In genomic region chr2:84713441-84713840, GRCh38 we compare ENCODE assay signal across 11 cellular contexts.
"Had no signal": no experiment of that assay in that cellular context is flagged by ENCODE, and none has a peak within 500 bp of the region (broad histone marks: within the 10 kb centered on the region; RNA-seq: fewer than 3 reads in every experiment).

No MANE protein-coding gene starts in this region.

- H2AFZ ChIP-seq: parathyroid adenoma had no signal

- H3K9me3 ChIP-seq: tibial nerve, vagina had no signal

- H3K27me3 Mint-ChIP-seq: activated CD4-positive, alpha-beta memory T cell treated with anti-CD3 and anti-CD28 coated beads, Interleukin-2, amount 10 ng/mL, durations not matched to agents 7 days and 5 days had no signal

- H3K27ac ChIP-seq: parathyroid adenoma, tibial nerve, vagina had no signal

- H3K4me3 Mint-ChIP-seq: activated CD4-positive, alpha-beta memory T cell treated with anti-CD3 and anti-CD28 coated beads, Interleukin-2, amount 10 ng/mL, durations not matched to agents 7 days and 5 days; neural crest cell had no signal

- H3K4me3 ChIP-seq: tibial nerve, vagina had no signal

- H3K36me3 ChIP-seq: tibial nerve, vagina had no signal

- H3K79me2 ChIP-seq: parathyroid adenoma had no signal

- H3K27ac Mint-ChIP-seq: activated CD4-positive, alpha-beta memory T cell treated with anti-CD3 and anti-CD28 coated beads, Interleukin-2, amount 10 ng/mL, durations not matched to agents 7 days and 5 days had no signal

- DNase-seq: activated CD4-positive, alpha-beta memory T cell treated with anti-CD3 and anti-CD28 coated beads, Interleukin-2, amount 10 ng/mL, durations not matched to agents 7 days and 5 days; activated naive CD4-positive, alpha-beta T cell; hippocampal formation; kidney glomerular epithelial cell; retina; small intestine; T-helper 9 cell had no signal

- H3K9me3 Mint-ChIP-seq: activated CD4-positive, alpha-beta memory T cell treated with anti-CD3 and anti-CD28 coated beads, Interleukin-2, amount 10 ng/mL, durations not matched to agents 7 days and 5 days; neural crest cell had no signal

- H3K27me3 ChIP-seq: tibial nerve, vagina had no signal

- H3K4me1 ChIP-seq: parathyroid adenoma, tibial nerve, vagina had no signal

- H3K4me1 Mint-ChIP-seq: activated CD4-positive, alpha-beta memory T cell treated with anti-CD3 and anti-CD28 coated beads, Interleukin-2, amount 10 ng/mL, durations not matched to agents 7 days and 5 days; neural crest cell had no signal

- H3K9ac ChIP-seq: parathyroid adenoma had no signal
